Comparison of ENCODE assay signal across 8 cellular contexts in genomic region chr18:51195086-51195601, GRCh38. TPM values are rescaled to one million over a fixed set of nuclear protein-coding genes. Genes with fewer than 3 reads are reported as not detected.
A peak's percentile ranks its signal among the peaks of the same experiment; 100 is the strongest.
DNase-seq lines count a peak whose midpoint lies in the region; ATAC-seq and TF ChIP-seq lines count a peak whose summit lies in the region.

No MANE protein-coding gene starts in this region.

- 7 to 13% (median 8%) methylated on average over 6 of the region's 6 CpGs for WGBS in psoas muscle, 3 donors

- H4K20me1 ChIP-seq in OCI-LY3 (ENCODE audit: insufficient read depth, low read length) = peaks cover 52% of the 10 kb centered on the region

- peaks cover 71% of the 10 kb centered on the region for H3K79me2 ChIP-seq in OCI-LY3 (ENCODE audit: low read length)

- H3K4me3 ChIP-seq in GM12864 (ENCODE audit: low read depth, low read length) (peak overlapping the region; percentile 85), OCI-LY3 (ENCODE audit: low read length) (peak overlapping the region; percentile 78), epithelial cell of proximal tubule (ENCODE audit: low read depth, low read length) (peak overlapping the region; percentile 91), psoas muscle (peak overlapping the region; percentile 91)

- H2AFZ ChIP-seq in OCI-LY3 (ENCODE audit: low read depth, low read length) = no peak overlapping the region

- no peak for DNase-seq in GM12864 (ENCODE audit: low read depth)
- DNase-seq in epithelial cell of proximal tubule (ENCODE audit: low read depth) = no peak
- no peak for DNase-seq in psoas muscle
- no peak for DNase-seq in OCI-M2 (lab: John Stamatoyannopoulos, UW; ENCODE audit: unreplicated experiment)
- DNase-seq in germinal center (ENCODE audit: low spot score) = no peak
- DNase-seq in NOMO-1 treated with DMSO at 0.1 percent for 48 hours (lab: John Stamatoyannopoulos, UW; ENCODE audit: unreplicated experiment) = no peak

- peaks cover 43% of the 10 kb centered on the region for H3K36me3 ChIP-seq in OCI-LY3 (replicated peaks; ENCODE audit: low read depth, low read length)
- no peaks in the 10 kb centered on the region for H3K36me3 ChIP-seq in psoas muscle (ENCODE audit: insufficient read depth in 1 of 2, low read depth in 1 of 2)

- H3K27ac ChIP-seq in OCI-LY3 (ENCODE audit: low read length) = peak overlapping the region; percentile 74
- no peak overlapping the region for H3K27ac ChIP-seq in psoas muscle

- H3K9me3 ChIP-seq in OCI-LY3 (ENCODE audit: insufficient read depth, low read length) = no peaks in the 10 kb centered on the region
- H3K9me3 ChIP-seq in psoas muscle = no peaks in the 10 kb centered on the region

- H3K4me1 ChIP-seq in OCI-LY3 (ENCODE audit: low read length) (peaks cover 50% of the 10 kb centered on the region), psoas muscle (peaks cover 48% of the 10 kb centered on the region)

- H3K4me2 ChIP-seq in OCI-LY3 (ENCODE audit: low read length) = peak overlapping the region; percentile 83

- intact Hi-C loops in psoas muscle (cut with DNase I) = loop anchor here in 1 of 2 donors (5.0 to 10.0 kb wide), 2 partner anchors 228 to 910 kb away; partner anchors contain the start of genes CXXC1, ELAC1 and MBD1

- peak overlapping the region; percentile 91 for H3K9ac ChIP-seq in OCI-LY3 (ENCODE audit: low read length)

- ATAC-seq in psoas muscle (no peak), GM19467 (IDR thresholded peaks at IDR 0.05; ENCODE audit: unreplicated experiment) (no peak)

- TF ChIP-seq CTCF in GM12864 (IDR thresholded peaks at IDR 0.05; ENCODE audit: low read depth, low read length, missing control alignments) (no peak), OCI-LY3 (IDR thresholded peaks at IDR 0.05; ENCODE audit: low read depth, low read length) (peak; percentile 21), epithelial cell of proximal tubule (conservative IDR thresholded peaks at IDR 0.05; ENCODE audit: low read depth, low read length) (no peak), psoas muscle (IDR thresholded peaks at IDR 0.05) (no peak)

- no peaks in the 10 kb centered on the region for H3K27me3 ChIP-seq in OCI-LY3 (ENCODE audit: low read depth, low read length)
- no peaks in the 10 kb centered on the region for H3K27me3 ChIP-seq in psoas muscle (ENCODE audit: insufficient read depth in 3 of 3, low read length in 2 of 3)

RNA-seq across cellular contexts. Expression of gene MEX3C, which starts 2.3 kb away (rescaled TPM):
- total RNA-seq in epithelial cell of proximal tubule (47.1 and 52.4 TPM in 2 replicates), psoas muscle (10 to 100 TPM; 13.6 to 15.1 (median 14.5) TPM)
- 1 to 10 TPM; 5.1 to 9.5 (median 5.8) TPM for polyA plus RNA-seq in psoas muscle
